ENCODE assay signal across 10 cellular contexts in genomic region chr14:56196274-56196673, GRCh38.
DNase-seq lines count a peak whose midpoint lies in the region; ATAC-seq, FAIRE-seq and TF ChIP-seq lines count a peak whose summit lies in the region.
"Had no signal": no experiment of that assay in that cellular context is flagged by ENCODE, and none has a peak within 500 bp of the region (broad histone marks: within the 10 kb centered on the region; RNA-seq: fewer than 3 reads in every experiment).

No MANE protein-coding gene starts in this region.

- H2AK5ac ChIP-seq in IMR-90 (ENCODE audit: low read depth, low read length), result no peak overlapping the region

- no peak overlapping the region for H3K4ac ChIP-seq in IMR-90 (ENCODE audit: low read depth, low read length)

- no peaks in the 10 kb centered on the region for H4K20me1 ChIP-seq in IMR-90 (ENCODE audit: insufficient read depth, low read length)

- no peak overlapping the region for H4K5ac ChIP-seq in IMR-90 (ENCODE audit: low read depth, low read length)

- no peak overlapping the region for H2BK20ac ChIP-seq in IMR-90 (ENCODE audit: low read depth, low read length)

- H2BK15ac ChIP-seq in IMR-90 (ENCODE audit: low read depth, low read length), result no peak overlapping the region

- H2BK120ac ChIP-seq in IMR-90 (ENCODE audit: low read depth, low read length), result no peak overlapping the region

- H3K36me3 ChIP-seq in IMR-90 (ENCODE audit: control insufficient read depth, insufficient read depth, low read length) (no peaks in the 10 kb centered on the region), brain microvascular endothelial cell (replicated peaks) (no peaks in the 10 kb centered on the region), psoas muscle (ENCODE audit: insufficient read depth in 1 of 2, low read depth in 1 of 2) (no peaks in the 10 kb centered on the region)

- no peaks in the 10 kb centered on the region for H3K9me3 ChIP-seq in IMR-90 (ENCODE audit: control insufficient read depth, insufficient read depth, low read length)
- no peaks in the 10 kb centered on the region for H3K9me3 ChIP-seq in psoas muscle

- TF ChIP-seq RAD21 in IMR-90 (IDR thresholded peaks at IDR 0.05; ENCODE audit: low read length), result no peak

- DNase-seq in NCI-H748 (lab: John Stamatoyannopoulos, UW; ENCODE audit: unreplicated experiment), result peak; percentile 59
- no peak for DNase-seq in NCI-H748 treated with DMSO at 0.1 percent for 48 hours (lab: John Stamatoyannopoulos, UW)
- peak; percentile 74 for DNase-seq in IMR-90
- DNase-seq in brain microvascular endothelial cell, result no peak
- DNase-seq in psoas muscle, result no peak
- DNase-seq in GM10266 (ENCODE audit: extremely low spot score), result no peak
- DNase-seq in GM12891 (ENCODE audit: insufficient read length, low spot score), result no peak
- DNase-seq in mucosa of gallbladder (ENCODE audit: low spot score), result no peak

- intact Hi-C loops in IMR-90 (cut with micrococcal nuclease) (loop anchor here (5.0 to 10.0 kb wide), 2 partner anchors 74 to 229 kb away; no protein-coding TSS in a partner anchor), psoas muscle (cut with DNase I) (loop anchor here in 1 of 2 donors (5.0 kb wide), 1 partner anchor 79 kb away; the partner anchor contains the start of gene PELI2)

- H3K27ac ChIP-seq in IMR-90 (ENCODE audit: insufficient read depth, low read length) (no peak overlapping the region), brain microvascular endothelial cell (peak overlapping the region; percentile 30), psoas muscle (peak overlapping the region; percentile 47)

- H3K56ac ChIP-seq in IMR-90 (ENCODE audit: extremely low read depth, insufficient read depth, low read length), result no peak overlapping the region

- H3K4me1 ChIP-seq in IMR-90 (ENCODE audit: control insufficient read depth, insufficient read depth, low read length), result peaks cover 18% of the 10 kb centered on the region
- peaks cover 21% of the 10 kb centered on the region for H3K4me1 ChIP-seq in psoas muscle

- no peak overlapping the region for H2AFZ ChIP-seq in IMR-90 (replicated peaks; ENCODE audit: low read length, poor library complexity)

- no peak overlapping the region for H3K4me2 ChIP-seq in IMR-90 (ENCODE audit: low read depth, low read length)

- no peak overlapping the region for H3K18ac ChIP-seq in IMR-90 (ENCODE audit: low read depth, low read length)

- no peak overlapping the region for H3K14ac ChIP-seq in IMR-90 (replicated peaks; ENCODE audit: low read depth, low read length)

- peak overlapping the region; percentile 2 for H2BK5ac ChIP-seq in IMR-90 (ENCODE audit: low read depth, low read length, poor library complexity, severe bottlenecking)

- POLR2A ChIA-PET in IMR-90 (lab: Charles Lee; ENCODE audit: unreplicated experiment), result no interaction called here

- no TSS peak for BruUV-seq in IMR-90 (replicated peaks; lab: Mats Ljungman, UMichigan)

- TF ChIP-seq POLR2A in IMR-90 (IDR thresholded peaks at IDR 0.05; ENCODE audit: low read depth, low read length), result no peak
- TF ChIP-seq POLR2A in GM12891 (IDR thresholded peaks at IDR 0.05; ENCODE audit: low read depth, low read length), result no peak

- FAIRE-seq in GM12891 (lab: Jason Lieb, UNC), result no peak
- FAIRE-seq: A204.1 had no signal

- H3K23ac ChIP-seq in IMR-90 (ENCODE audit: low read depth, low read length), result no peak overlapping the region

- no CpG with 5 or more reads among the region's 2 CpGs for WGBS in IMR-90 (ENCODE audit: extremely low coverage in 2 of 2, insufficient read length in 1 of 2), 2 experiments
- WGBS in psoas muscle, 3 donors, result 42 to 45% (median 43%) methylated on average over 2 of the region's 2 CpGs

- CTCF ChIA-PET in IMR-90 (lab: Yijun Ruan, JAX), result no interaction called here

- peaks cover 7% of the 10 kb centered on the region for H3K9me1 ChIP-seq in IMR-90 (ENCODE audit: insufficient read depth, low read length)

- no peak overlapping the region for H2AK9ac ChIP-seq in IMR-90 (replicated peaks; ENCODE audit: low read depth, low read length, poor library complexity)

- H3K79me1 ChIP-seq in IMR-90 (ENCODE audit: low read depth in 1 of 2, low read length in 2 of 2), result peaks cover 25 to 50% of the 10 kb centered on the region in 2 experiments

- no peak overlapping the region for H4K91ac ChIP-seq in IMR-90 (ENCODE audit: insufficient read depth, low read depth, low read length)

- peak; percentile 11 for ATAC-seq in IMR-90 (ENCODE audit: low read depth)
- ATAC-seq in psoas muscle, result peak in 1 of 4 donors; percentile 35
- ATAC-seq: Panc1 had no signal

- H3K27me3 ChIP-seq in IMR-90 (ENCODE audit: control insufficient read depth, insufficient read depth, low read length) (no peaks in the 10 kb centered on the region), brain microvascular endothelial cell (replicated peaks) (no peaks in the 10 kb centered on the region), psoas muscle (ENCODE audit: insufficient read depth in 3 of 3, low read length in 2 of 3) (no peaks in the 10 kb centered on the region)

- H3K9ac ChIP-seq in IMR-90 (ENCODE audit: low read depth, low read length), result no peak overlapping the region

- TF ChIP-seq CTCF in IMR-90 (conservative IDR thresholded peaks at IDR 0.05; ENCODE audit: low read depth, low read length) (no peak), brain microvascular endothelial cell (IDR thresholded peaks at IDR 0.05; ENCODE audit: low read depth, low read length, missing control alignments) (no peak), psoas muscle (IDR thresholded peaks at IDR 0.05) (no peak), GM10266 (IDR thresholded peaks at IDR 0.05; ENCODE audit: control insufficient read depth, insufficient read depth, low read depth, missing control alignments) (no peak)

- H4K8ac ChIP-seq in IMR-90 (ENCODE audit: low read depth in 2 of 2, low read length in 2 of 2), result no peak overlapping the region

- dilution Hi-C loops in IMR-90 (cut with HindIII; ENCODE audit: low sequenced_read_pairs, unreplicated experiment), result no loop called here

- H3K4me3 ChIP-seq in IMR-90 (ENCODE audit: insufficient read depth, low read depth, low read length) (no peak overlapping the region), brain microvascular endothelial cell (ENCODE audit: low read depth, low read length) (no peak overlapping the region), psoas muscle (peak overlapping the region; percentile 7)

- in situ Hi-C loops in IMR-90 (cut with MboI; ENCODE audit: low sequenced_read_pairs), result no loop called here
- in situ Hi-C loops in brain microvascular endothelial cell (cut with HindIII; ENCODE audit: low pct_ligation_motif_present, low sequenced_read_pairs), result no loop called here

TF ChIP-seq in IMR-90, 13 proteins besides CTCF, POLR2A, EP300 and RAD21:
- TF ChIP-seq MXI1 (IDR thresholded peaks at IDR 0.05; ENCODE audit: borderline replicate concordance, low read depth, low read length) (no peak), CEBPB (IDR thresholded peaks at IDR 0.05; ENCODE audit: low read depth, low read length) (peak; percentile 65)

TF ChIP-seq in GM12891, 5 proteins besides CTCF, POLR2A, EP300 and RAD21:
- TF ChIP-seq SPI1 (IDR thresholded peaks at IDR 0.05; ENCODE audit: low read depth, low read length) (no peak), POLR2AphosphoS5 (IDR thresholded peaks at IDR 0.05; ENCODE audit: low read depth, low read length) (no peak), TAF1 (IDR thresholded peaks at IDR 0.05; ENCODE audit: low read depth, low read length) (no peak), POU2F2 (IDR thresholded peaks at IDR 0.05; ENCODE audit: low read depth, low read length) (no peak), PAX5 (IDR thresholded peaks at IDR 0.05; ENCODE audit: insufficient read depth, low read length, severe bottlenecking) (no peak)
TF ChIP-seq in GM12891: peak in this region for 0.

Comparison
In these comparisons a context has a peak if more than half of its experiments do, and no peak if none do; other contexts are left out.
1. DNase-seq: peak in NCI-H748 (single experiment) and IMR-90 (single experiment); none in NCI-H748 treated with DMSO at 0.1 percent for 48 hours (single experiment), brain microvascular endothelial cell (single experiment), psoas muscle (0 of 2), GM10266 (single experiment), GM12891 (single experiment) and mucosa of gallbladder (single experiment).